ENCODE assay signal across 29 cellular contexts in the genomic region with DNA sequence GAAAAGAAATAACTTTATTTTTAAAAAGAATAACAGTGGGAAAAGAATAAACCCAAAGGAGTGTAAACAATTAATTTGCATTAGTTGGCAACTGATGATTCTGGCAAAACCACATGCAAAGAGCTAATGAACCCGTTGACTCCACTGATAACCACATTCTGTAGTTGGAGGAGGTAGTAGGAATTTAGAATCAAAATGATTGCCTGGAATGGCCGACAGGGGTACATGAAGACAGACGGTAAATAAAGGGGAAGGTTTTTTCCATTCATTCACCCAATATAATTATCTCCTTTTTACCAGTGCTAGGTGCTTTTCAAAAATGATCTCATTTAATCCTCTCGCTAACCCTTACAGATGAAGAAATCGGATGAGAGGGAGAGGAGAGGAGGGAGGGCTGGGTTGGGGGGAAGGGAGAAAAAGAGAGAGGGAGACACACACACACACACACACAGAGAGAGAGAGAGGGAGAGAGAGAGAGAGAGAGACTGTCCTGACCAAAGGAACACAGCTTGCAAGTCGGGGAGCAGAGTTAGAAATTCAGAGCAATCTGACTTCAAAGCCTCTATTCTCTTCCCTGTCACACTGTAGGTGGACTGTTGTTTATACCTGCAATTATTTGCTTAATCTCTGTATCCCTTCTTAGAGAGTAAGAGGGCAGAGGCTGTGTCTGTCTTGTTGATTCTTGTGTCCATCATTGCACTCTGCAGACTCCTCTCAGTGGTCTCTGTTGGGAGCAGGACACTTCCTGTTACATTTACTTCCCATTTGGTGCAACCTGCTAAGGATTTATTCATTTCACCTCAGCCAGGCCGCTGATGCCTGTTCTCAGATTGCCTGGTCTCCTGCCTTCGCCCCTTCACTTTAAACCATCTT. TPM values are rescaled to one million over a fixed set of nuclear protein-coding genes. Genes with fewer than 3 reads are reported as not detected.
A peak's percentile ranks its signal among the peaks of the same experiment; 100 is the strongest.
DNase-seq lines count a peak whose midpoint lies in the region; ATAC-seq and TF ChIP-seq lines count a peak whose summit lies in the region.
"Had no signal": no experiment of that assay in that cellular context is flagged by ENCODE, and none has a peak within 500 bp of the region (broad histone marks: within the 10 kb centered on the region; RNA-seq: fewer than 3 reads in every experiment).

No MANE protein-coding gene starts in this region.

- no peak for ATAC-seq in HG03175 (IDR thresholded peaks at IDR 0.05; ENCODE audit: unreplicated experiment)
- ATAC-seq: activated T-helper 17 cell treated with anti-CD3 and anti-CD28 coated beads, Interleukin-2, amount 50 U/mL, for 72 hours; gastroesophageal sphincter; naive thymus-derived CD8-positive, alpha-beta T cell had no signal

- no peak overlapping the region for H2AK5ac ChIP-seq in neuronal stem cell (ENCODE audit: low read depth, low read length)

- no peak overlapping the region for H3K4me3 ChIP-seq in NB4 (ENCODE audit: low read depth, low read length)
- H3K4me3 ChIP-seq in neuronal stem cell (ENCODE audit: low read length in 2 of 2): no peak overlapping the region
- H3K4me3 ChIP-seq: adrenal gland, gastroesophageal sphincter, hepatocyte, lower lobe of right lung, SJCRH30 had no signal

- no peaks in the 10 kb centered on the region for H3K79me1 ChIP-seq in neuronal stem cell (ENCODE audit: low read depth, low read length)

- no peak overlapping the region for H3K27ac ChIP-seq in neuronal stem cell (replicated peaks; ENCODE audit: low read length)
- H3K27ac ChIP-seq: 22Rv1, adrenal gland, gastroesophageal sphincter, hepatocyte, lower lobe of right lung, SJCRH30, VCaP had no signal

- H2BK120ac ChIP-seq in neuronal stem cell (ENCODE audit: low read depth, low read length): no peak overlapping the region

- TF ChIP-seq POLR2A in NB4 (IDR thresholded peaks at IDR 0.05; ENCODE audit: extremely low read depth, insufficient read length): no peak

- WGBS in neuronal stem cell (ENCODE audit: extremely low coverage in 2 of 2, insufficient read length in 2 of 2, insufficient replicate concordance in 1 of 2), 2 donors: no CpG with 5 or more reads among the region's 8 CpGs

- H3K4me2 ChIP-seq in neuronal stem cell (ENCODE audit: insufficient read depth, low read length, poor library complexity, severe bottlenecking): no peak overlapping the region
- H3K4me2 ChIP-seq: hepatocyte had no signal

- H3K9me3 ChIP-seq in neuronal stem cell (replicated peaks in 1 of 2; ENCODE audit: control insufficient read depth in 2 of 2, insufficient read depth in 1 of 2, low read depth in 1 of 2, low read length in 2 of 2): no peaks in the 10 kb centered on the region
- H3K9me3 ChIP-seq: adrenal gland, gastroesophageal sphincter, lower lobe of right lung, SJCRH30 had no signal

- H4K8ac ChIP-seq in neuronal stem cell (ENCODE audit: low read depth, low read length): no peak overlapping the region

- H3K18ac ChIP-seq in neuronal stem cell (ENCODE audit: low read length): no peak overlapping the region

- peaks cover 0 to 3% (median 0%) of the 10 kb centered on the region in 3 experiments for H3K27me3 ChIP-seq in neuronal stem cell (ENCODE audit: control insufficient read depth in 3 of 3, insufficient read depth in 3 of 3, low read depth in 1 of 3, low read length in 3 of 3)
- H3K27me3 ChIP-seq: adrenal gland, SJCRH30 had no signal

- H3K4ac ChIP-seq in neuronal stem cell (ENCODE audit: low read length): no peak overlapping the region

- no peak overlapping the region for H3K23ac ChIP-seq in neuronal stem cell (ENCODE audit: low read depth, low read length, poor library complexity)

- no peak overlapping the region for H2BK12ac ChIP-seq in neuronal stem cell (ENCODE audit: low read length)

- peak; percentile 17 for DNase-seq in DMS 273 (lab: John Stamatoyannopoulos, UW; ENCODE audit: unreplicated experiment)
- DNase-seq in DMS 273 treated with DMSO at 0.1 percent for 48 hours (lab: John Stamatoyannopoulos, UW): no peak
- peak; percentile 31 for DNase-seq in NB4 (ENCODE audit: low read depth)
- DNase-seq in astrocyte of the hippocampus (ENCODE audit: low read depth, low spot score): peak; percentile 22
- no peak for DNase-seq in neuronal stem cell (ENCODE audit: low spot score)
- DNase-seq in GM19238 (ENCODE audit: insufficient read length, low spot score): no peak
- no peak for DNase-seq in NAMALWA (ENCODE audit: low spot score)
- DNase-seq: activated CD4-positive, alpha-beta T cell treated with anti-CD3 and anti-CD28 coated beads for 48 hours; activated naive CD4-positive, alpha-beta T cell treated with anti-CD3 and anti-CD28 coated beads, Interleukin-2, amount 10 ng/mL, durations not matched to agents 7 days and 5 days; adrenal gland; Calu3; HFFc6; Karpas-422; lower lobe of right lung; naive thymus-derived CD8-positive, alpha-beta T cell; NCI-H1092 treated with DMSO at 0.1 percent for 48 hours; NCI-H1930; NCI-H226; stimulated activated naive B cell treated with anti-CD40 and anti-IgM and Interleukin-4, amounts not matched to agents 10 μg/mL and 1 μg/mL and 100 μg/mL, for 72 hours; substantia nigra; SW 1271 had no signal

- peaks cover 0 to 5% of the 10 kb centered on the region in 2 donors for H3K4me1 ChIP-seq in neuronal stem cell (ENCODE audit: control insufficient read depth in 2 of 2, insufficient read depth in 1 of 2, low read depth in 1 of 2, low read length in 2 of 2)
- H3K4me1 ChIP-seq: lower lobe of right lung had no signal

- H2BK15ac ChIP-seq in neuronal stem cell (ENCODE audit: low read length): no peak overlapping the region

- no peak overlapping the region for H4K91ac ChIP-seq in neuronal stem cell (ENCODE audit: low read depth, low read length, poor library complexity)

- no peak overlapping the region for H3K9ac ChIP-seq in neuronal stem cell (ENCODE audit: low read depth, low read length, poor library complexity)

- no peak overlapping the region for H3K14ac ChIP-seq in neuronal stem cell (ENCODE audit: low read length)

- H2BK5ac ChIP-seq in neuronal stem cell (ENCODE audit: low read length): no peak overlapping the region

- H3K36me3 ChIP-seq in neuronal stem cell (replicated peaks in 1 of 2; ENCODE audit: control insufficient read depth in 2 of 2, insufficient read depth in 2 of 2, low read length in 2 of 2): no peaks in the 10 kb centered on the region
- H3K36me3 ChIP-seq: adrenal gland, gastroesophageal sphincter, lower lobe of right lung, SJCRH30 had no signal

- no peak for TF ChIP-seq CTCF in NB4 (IDR thresholded peaks at IDR 0.05; ENCODE audit: low read depth, low read length)

- H2AFZ ChIP-seq in neuronal stem cell (ENCODE audit: low read length): peak overlapping the region; percentile 62
- H2AFZ ChIP-seq: hepatocyte had no signal

RNA-seq across cellular contexts. Expression of a gene that starts 18.7 kb away (rescaled TPM):
- 3.6 TPM for polyA plus RNA-seq in neuronal stem cell (2013, experiment 1 of 2)
- 3.6 TPM for polyA plus RNA-seq in neuronal stem cell (2013, experiment 2 of 2)
- polyA plus RNA-seq: endothelial cell of umbilical vein; naive thymus-derived CD8-positive, alpha-beta T cell had no signal

RNA-seq across cellular contexts. Expression of a gene that starts 19.2 kb away (rescaled TPM):
- polyA plus RNA-seq in neuronal stem cell (2013, experiment 1 of 2): 89.9 TPM
- polyA plus RNA-seq in neuronal stem cell (2013, experiment 2 of 2): 98.6 TPM

Comparison
In these comparisons a context has a peak if more than half of its experiments do, and no peak if none do; other contexts are left out.
1. DNase-seq: peak in DMS 273 (single experiment), NB4 (single experiment) and astrocyte of the hippocampus (single experiment); none in DMS 273 treated with DMSO at 0.1 percent for 48 hours (single experiment), neuronal stem cell (single experiment), GM19238 (single experiment) and NAMALWA (single experiment).